ENCODE assay signal across 9 cellular contexts in genomic region chr10:17588420-17588819, GRCh38. TPM values are rescaled to one million over a fixed set of nuclear protein-coding genes. Genes with fewer than 3 reads are reported as not detected.
"Had no signal": no experiment of that assay in that cellular context is flagged by ENCODE, and none has a peak within 500 bp of the region (broad histone marks: within the 10 kb centered on the region; RNA-seq: fewer than 3 reads in every experiment).

No MANE protein-coding gene starts in this region.

- H3K9me3 ChIP-seq: HAP-1 had no signal

- H3K36me3 ChIP-seq: HAP-1 had no signal

- FAIRE-seq: HepG2 had no signal

- ATAC-seq: HCT116, HepG2 had no signal

- H3K9ac ChIP-seq: GM23248 had no signal

- H3K4me3 ChIP-seq: GM23248, HAP-1 had no signal

- DNase-seq: GM23248, GOT3, H7, HFFc6 had no signal

- H3K27ac ChIP-seq: GM23248, HL-60 had no signal

RNA-seq across cellular contexts. Expression of gene HACD1, which starts 28.8 kb away (rescaled TPM):
- polyA plus RNA-seq: IgD-negative memory B cell had no signal
